Comparison of ENCODE assay signal across 16 cellular contexts in genomic region chr6:84410377-84410776, GRCh38.
DNase-seq lines count a peak whose midpoint lies in the region; ATAC-seq and TF ChIP-seq lines count a peak whose summit lies in the region.
"Had no signal": no experiment of that assay in that cellular context is flagged by ENCODE, and none has a peak within 500 bp of the region (broad histone marks: within the 10 kb centered on the region; RNA-seq: fewer than 3 reads in every experiment).

No MANE protein-coding gene starts in this region.

- H3K4me3 Mint-ChIP-seq in GM23338, result no peak overlapping the region
- H3K4me3 Mint-ChIP-seq in activated T-helper 17 cell treated with anti-CD3 and anti-CD28 coated beads, Interleukin-2, amount 50 U/mL, for 72 hours, result no peak overlapping the region
- H3K4me3 Mint-ChIP-seq: CD14-positive monocyte had no signal

- no peaks in the 10 kb centered on the region for H3K36me3 Mint-ChIP-seq in GM23338 (ENCODE audit: low read depth)
- H3K36me3 Mint-ChIP-seq in activated T-helper 17 cell treated with anti-CD3 and anti-CD28 coated beads, Interleukin-2, amount 50 U/mL, for 72 hours (ENCODE audit: low read depth), result no peaks in the 10 kb centered on the region
- H3K36me3 Mint-ChIP-seq: CD14-positive monocyte had no signal

- H3K27me3 ChIP-seq in GM23338 (ENCODE audit: insufficient read depth) (no peaks in the 10 kb centered on the region), testis (no peaks in the 10 kb centered on the region)
- H3K27me3 ChIP-seq: MG63 had no signal

- peak overlapping the region; percentile 58; the same call in 1 of the 2 replicates for H3K27ac Mint-ChIP-seq in GM23338
- no peak overlapping the region for H3K27ac Mint-ChIP-seq in activated T-helper 17 cell treated with anti-CD3 and anti-CD28 coated beads, Interleukin-2, amount 50 U/mL, for 72 hours
- H3K27ac Mint-ChIP-seq: CD14-positive monocyte had no signal

- H3K4me1 ChIP-seq in GM23338 (ENCODE audit: insufficient read depth) (no peaks in the 10 kb centered on the region), testis (no peaks in the 10 kb centered on the region)
- H3K4me1 ChIP-seq: Caco-2 had no signal

- DNase-seq in GM23338 (ENCODE audit: low spot score), result no peak
- DNase-seq in NCI-H1436 (lab: John Stamatoyannopoulos, UW), result peak; percentile 88
- DNase-seq in NCI-H2227 (lab: John Stamatoyannopoulos, UW; ENCODE audit: unreplicated experiment), result peak; percentile 74
- DNase-seq in left kidney (ENCODE audit: low read depth, low spot score), result peak; percentile 56
- no peak for DNase-seq in testis
- DNase-seq: Caco-2, GM23248, MG63, NCI-H187, NCI-H82, SHP77, T-helper 2 cell had no signal

- no peak overlapping the region for H3K4me2 ChIP-seq in GM23338
- H3K4me2 ChIP-seq: KMS-11 had no signal

- ATAC-seq in GM23338, result no peak
- no peak for ATAC-seq in HG03196 (IDR thresholded peaks at IDR 0.05; ENCODE audit: unreplicated experiment)
- no peak for ATAC-seq in activated T-helper 17 cell treated with anti-CD3 and anti-CD28 coated beads, Interleukin-2, amount 50 U/mL, for 72 hours (replicated peaks)

- H3F3A ChIP-seq in GM23338 (replicated peaks; ENCODE audit: low read depth), result no peaks in the 10 kb centered on the region

- TF ChIP-seq CTCF in GM23338 (conservative IDR thresholded peaks at IDR 0.05; ENCODE audit: low read depth in 2 of 2), result no peak
- TF ChIP-seq CTCF in testis (IDR thresholded peaks at IDR 0.05), result no peak

- H3K4me1 Mint-ChIP-seq in GM23338, result 0 out of 3 replicates have a peak, but pooled peaks cover under 1% of the 10 kb centered on the region
- no peaks in the 10 kb centered on the region for H3K4me1 Mint-ChIP-seq in activated T-helper 17 cell treated with anti-CD3 and anti-CD28 coated beads, Interleukin-2, amount 50 U/mL, for 72 hours
- H3K4me1 Mint-ChIP-seq: CD14-positive monocyte had no signal

- H3K27ac ChIP-seq in GM23338 (ENCODE audit: low read depth) (no peak overlapping the region), testis (no peak overlapping the region)
- H3K27ac ChIP-seq: GM23248, KMS-11 had no signal

- no peaks in the 10 kb centered on the region for H3K9me3 Mint-ChIP-seq in GM23338
- H3K9me3 Mint-ChIP-seq in activated T-helper 17 cell treated with anti-CD3 and anti-CD28 coated beads, Interleukin-2, amount 50 U/mL, for 72 hours, result no peaks in the 10 kb centered on the region
- H3K9me3 Mint-ChIP-seq: CD14-positive monocyte had no signal

- H3K9me2 ChIP-seq in GM23338 (ENCODE audit: insufficient read depth), result no peaks in the 10 kb centered on the region

- no peaks in the 10 kb centered on the region for H3K9me3 ChIP-seq in testis
- H3K9me3 ChIP-seq: Caco-2, MG63 had no signal

- H3K36me3 ChIP-seq in GM23338 (ENCODE audit: insufficient read depth), result no peaks in the 10 kb centered on the region
- H3K36me3 ChIP-seq in testis (ENCODE audit: low read depth, missing control alignments), result no peaks in the 10 kb centered on the region
- H3K36me3 ChIP-seq: MG63 had no signal

- intact Hi-C loops in testis (cut with DNase I; ENCODE audit: low total_unique reads), result no loop called here

- no peaks in the 10 kb centered on the region for H4K20me1 ChIP-seq in GM23338 (replicated peaks; ENCODE audit: insufficient read depth)

- H3K4me3 ChIP-seq in GM23338 (no peak overlapping the region), testis (no peak overlapping the region)
- H3K4me3 ChIP-seq: GM23248, MG63 had no signal

- H3K79me2 ChIP-seq in GM23338 (replicated peaks; ENCODE audit: insufficient read depth), result no peaks in the 10 kb centered on the region

- no peak overlapping the region for H2AFZ ChIP-seq in GM23338

- 82 to 85% methylated on average over 2 of the region's 2 CpGs for WGBS in testis, 2 donors

- no peak for TF ChIP-seq POLR2A in testis (IDR thresholded peaks at IDR 0.05)

- no peaks in the 10 kb centered on the region for H3K27me3 Mint-ChIP-seq in GM23338 (ENCODE audit: insufficient read depth, low read depth, poor library complexity)
- no peaks in the 10 kb centered on the region for H3K27me3 Mint-ChIP-seq in activated T-helper 17 cell treated with anti-CD3 and anti-CD28 coated beads, Interleukin-2, amount 50 U/mL, for 72 hours

TF ChIP-seq in GM23338, 12 proteins besides CTCF, POLR2A, EP300 and RAD21:
- TF ChIP-seq ZNF462 (CRISPR knock-in tag; IDR thresholded peaks at IDR 0.05) (no peak), STAT1 (IDR thresholded peaks at IDR 0.05; ENCODE audit: unreplicated experiment) (no peak), EZH2 (IDR thresholded peaks at IDR 0.05; ENCODE audit: low read depth, unreplicated experiment) (no peak)

Comparison
In these comparisons a context has a peak if more than half of its experiments do, and no peak if none do; other contexts are left out.
1. DNase-seq: peak in NCI-H1436 (single experiment), NCI-H2227 (single experiment) and left kidney (single experiment); none in GM23338 (single experiment) and testis (single experiment).